15 cellular contexts compared by ENCODE assay signal in the genomic region with DNA sequence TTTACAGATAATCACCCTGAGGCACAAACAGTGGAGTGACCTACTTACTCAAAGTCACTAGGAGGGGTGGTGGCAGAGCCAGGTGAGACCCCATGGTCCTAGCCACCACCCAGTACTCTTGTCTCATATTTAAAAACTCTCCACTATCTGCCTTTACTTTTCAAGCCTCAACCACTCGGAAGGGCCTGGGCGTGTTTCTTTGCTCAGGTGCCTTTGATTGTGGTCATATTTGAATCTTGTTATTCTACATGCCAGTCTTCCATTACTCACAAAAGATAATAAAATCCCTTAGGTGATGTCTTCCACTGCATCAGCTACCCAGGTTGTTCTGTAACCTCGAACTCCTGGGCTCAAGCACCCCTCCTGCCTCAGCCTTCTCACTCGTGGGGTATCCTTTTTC. TPM values are rescaled to one million over a fixed set of nuclear protein-coding genes. Genes with fewer than 3 reads are reported as not detected.
A peak's percentile ranks its signal among the peaks of the same experiment; 100 is the strongest.
DNase-seq lines count a peak whose midpoint lies in the region; ATAC-seq and TF ChIP-seq lines count a peak whose summit lies in the region.
"Had no signal": no experiment of that assay in that cellular context is flagged by ENCODE, and none has a peak within 500 bp of the region (broad histone marks: within the 10 kb centered on the region; RNA-seq: fewer than 3 reads in every experiment).

No MANE protein-coding gene starts in this region.

- H3K4me3 ChIP-seq in colonic mucosa (no peak overlapping the region), left lung (no peak overlapping the region), transverse colon (no peak overlapping the region), PC-9 (no peak overlapping the region)

- no peaks in the 10 kb centered on the region for H3K27me3 ChIP-seq in colonic mucosa
- H3K27me3 ChIP-seq in left lung, result peaks cover 0 to 20% of the 10 kb centered on the region in 2 donors
- H3K27me3 ChIP-seq in transverse colon, result peaks cover under 1% of the 10 kb centered on the region
- H3K27me3 ChIP-seq in PC-9 (ENCODE audit: insufficient read depth, low read depth), result no peaks in the 10 kb centered on the region
- H3K27me3 ChIP-seq: BE2C had no signal

- TF ChIP-seq POLR2A in transverse colon (IDR thresholded peaks at IDR 0.05), result no peak

- no peak for TF ChIP-seq CTCF in colonic mucosa (IDR thresholded peaks at IDR 0.05)
- TF ChIP-seq CTCF in left lung (IDR thresholded peaks at IDR 0.05), result no peak
- no peak for TF ChIP-seq CTCF in transverse colon (IDR thresholded peaks at IDR 0.05)
- no peak for TF ChIP-seq CTCF in PC-9 (conservative IDR thresholded peaks at IDR 0.05)

- POLR2A ChIA-PET in PC-9 (lab: Charles Lee; ENCODE audit: unreplicated experiment), result no interaction called here

- H3K9me3 ChIP-seq in colonic mucosa (no peaks in the 10 kb centered on the region), left lung (no peaks in the 10 kb centered on the region), transverse colon (no peaks in the 10 kb centered on the region), PC-9 (ENCODE audit: insufficient read depth, low read depth) (no peaks in the 10 kb centered on the region)
- H3K9me3 ChIP-seq: BE2C had no signal

- CTCF ChIA-PET in PC-9 (lab: Charles Lee), result no interaction called here

- H3K36me3 ChIP-seq in colonic mucosa, result no peaks in the 10 kb centered on the region
- no peaks in the 10 kb centered on the region for H3K36me3 ChIP-seq in left lung
- H3K36me3 ChIP-seq in transverse colon, result no peaks in the 10 kb centered on the region
- H3K36me3 ChIP-seq in PC-9 (ENCODE audit: low read depth), result no peaks in the 10 kb centered on the region
- H3K36me3 ChIP-seq: BE2C had no signal

- no peaks in the 10 kb centered on the region for H3K9me2 ChIP-seq in PC-9 (ENCODE audit: insufficient read depth)

- no TSS peak for BruUV-seq in PC-9 (replicated peaks; lab: Mats Ljungman, UMichigan)

- peak; percentile 38 for ATAC-seq in left lung
- ATAC-seq: HepG2 had no signal

- no peaks in the 10 kb centered on the region for H3K79me2 ChIP-seq in PC-9 (ENCODE audit: low read depth)

- H2AFZ ChIP-seq in PC-9, result no peak overlapping the region

- no peaks in the 10 kb centered on the region for H4K20me1 ChIP-seq in PC-9 (ENCODE audit: insufficient read depth)

- peak; percentile 37 for DNase-seq in LoVo (ENCODE audit: low spot score)
- peak; percentile 46 for DNase-seq in colonic mucosa
- no peak for DNase-seq in left lung
- peak; percentile 41 for DNase-seq in transverse colon
- no peak for DNase-seq in NCI-H524 (lab: John Stamatoyannopoulos, UW)
- no peak for DNase-seq in PC-9
- DNase-seq in stimulated activated naive CD4-positive, alpha-beta T cell (lab: John Stamatoyannopoulos, UW), result no peak
- DNase-seq: ACHN; BE2C; C1 segment of cervical spinal cord; CD4-positive, CD25-positive, alpha-beta regulatory T cell; CD8-positive, alpha-beta memory T cell; COR-L47; H9 had no signal

- no peak overlapping the region for H3K4me2 ChIP-seq in PC-9

- 35 to 55% methylated on average over 2 to 4 of the region's 4 CpGs for WGBS in transverse colon (ENCODE audit: low coverage in 1 of 2), 2 donors

- intact Hi-C loops in colonic mucosa (cut with DNase I) (no loop called here), left lung (cut with DNase I) (no loop called here), transverse colon (cut with DNase I; ENCODE audit: low total_unique reads) (no loop called here), PC-9 (cut with micrococcal nuclease; ENCODE audit: unreplicated experiment) (no loop called here)

- H3K27ac ChIP-seq in colonic mucosa, result peak overlapping the region; percentile 72
- H3K27ac ChIP-seq in left lung, result no peak overlapping the region
- peak overlapping the region; percentile 70 to 81 (median 78) for H3K27ac ChIP-seq in transverse colon
- H3K27ac ChIP-seq in PC-9, result no peak overlapping the region

- peaks cover 4% of the 10 kb centered on the region for H3K4me1 ChIP-seq in colonic mucosa
- peaks cover 0 to 4% of the 10 kb centered on the region in 2 donors for H3K4me1 ChIP-seq in left lung
- peaks cover 5 to 54% (median 37%) of the 10 kb centered on the region in 4 donors for H3K4me1 ChIP-seq in transverse colon
- no peaks in the 10 kb centered on the region for H3K4me1 ChIP-seq in PC-9 (replicated peaks; ENCODE audit: insufficient read depth)

- H3F3A ChIP-seq in PC-9 (ENCODE audit: insufficient read depth, low read depth), result no peaks in the 10 kb centered on the region

- peak overlapping the region in 1 of 2 donors; percentile 72 for H3K9ac ChIP-seq in colonic mucosa (ENCODE audit: low read depth in 2 of 2, low read length in 2 of 2)

- TF ChIP-seq EP300 in transverse colon (IDR thresholded peaks at IDR 0.05; ENCODE audit: low read depth), result no peak

- in situ Hi-C loops in transverse colon (cut with MboI; ENCODE audit: low pct_ligation_motif_present in 1 of 4, low pct_unique_long_range_greater_than_20kb in 1 of 4, low sequenced_read_pairs in 3 of 4), result no loop called here

RNA-seq across cellular contexts. Expression of a gene that starts 20.7 kb away (rescaled TPM):
- 10 to 100 TPM; 26.3 to 26.9 TPM for total RNA-seq in colonic mucosa
- total RNA-seq in left lung, result 1 to 10 TPM; 4.4 to 6.9 TPM
- total RNA-seq in transverse colon, result 10 to 100 TPM; 30.8 to 69.1 (median 38.2) TPM
- 0.15 and 0.22 TPM in 2 replicates for total RNA-seq in PC-9 (2021)
- total RNA-seq: CD4-positive, CD25-positive, alpha-beta regulatory T cell had no signal

Comparison
In these comparisons a context has a peak if more than half of its experiments do, and no peak if none do; other contexts are left out.
1. DNase-seq: peak in LoVo (single experiment), colonic mucosa (single experiment) and transverse colon (single experiment); none in left lung (0 of 2), NCI-H524 (0 of 2), PC-9 (0 of 2) and stimulated activated naive CD4-positive, alpha-beta T cell (0 of 6).
2. H3K27ac ChIP-seq: peak in colonic mucosa (single experiment) and transverse colon (4 of 4); none in left lung (0 of 2) and PC-9 (single experiment).